ENCODE assay signal across 8 cellular contexts in genomic region chr3:13016083-13016725, GRCh38. TPM values are rescaled to one million over a fixed set of nuclear protein-coding genes. Genes with fewer than 3 reads are reported as not detected.
A peak's percentile ranks its signal among the peaks of the same experiment; 100 is the strongest.
DNase-seq lines count a peak whose midpoint lies in the region; ATAC-seq, FAIRE-seq and TF ChIP-seq lines count a peak whose summit lies in the region.

No MANE protein-coding gene starts in this region.

- no peaks in the 10 kb centered on the region for H3K79me2 ChIP-seq in K562 (ENCODE audit: control insufficient read depth, insufficient read depth, low read length)

- H2AFZ ChIP-seq in K562 (ENCODE audit: low read depth, low read length) = peak overlapping the region; percentile 89

- FAIRE-seq in K562 (lab: Jason Lieb, UNC) = peak; percentile 61

- intact Hi-C loops in K562 (cut with micrococcal nuclease) = no loop called here

- H3K4me1 Mint-ChIP-seq in nephron progenitor cell = peaks cover 86% of the 10 kb centered on the region

- H3K4me1 ChIP-seq in Peyer's patch (peaks cover 0 to 54% (median 33%) of the 10 kb centered on the region in 4 donors), K562 (replicated peaks in 1 of 2; ENCODE audit: control insufficient read depth in 2 of 2, insufficient read depth in 2 of 2, low read length in 2 of 2) (peaks cover 42 to 77% of the 10 kb centered on the region in 2 experiments)

- BruUV-seq in K562 (replicated peaks; lab: Mats Ljungman, UMichigan) = no TSS peak

- in situ Hi-C loops in K562 (cut with MboI) = no loop called here

- peak overlapping the region in 1 of 2 experiments; percentile 79; a peak in 3 of 4 replicates for H3K9ac ChIP-seq in K562 (ENCODE audit: insufficient read depth in 1 of 2, low read depth in 2 of 2, low read length in 2 of 2)

- H3K27me3 Mint-ChIP-seq in nephron progenitor cell (ENCODE audit: low read depth, poor library complexity) = no peaks in the 10 kb centered on the region

- peak overlapping the region; percentile 76 to 95 (median 92) for H3K27ac ChIP-seq in Peyer's patch
- H3K27ac ChIP-seq in K562 (ENCODE audit: extremely low read depth, low read depth, low read length) = peak overlapping the region; percentile 16; the same call in 1 of the 3 replicates

- H3K27me3 ChIP-seq in Peyer's patch (no peaks in the 10 kb centered on the region), K562 (ENCODE audit: control insufficient read depth in 2 of 2, insufficient read depth in 2 of 2, low read length in 2 of 2) (peaks cover 1 to 3% of the 10 kb centered on the region in 2 experiments; a peak in 3 of 5 replicates)

- H3K9me3 ChIP-seq in Peyer's patch (no peaks in the 10 kb centered on the region), K562 (replicated peaks; ENCODE audit: control insufficient read depth, insufficient read depth, low read depth, low read length) (no peaks in the 10 kb centered on the region)

- CTCF ChIA-PET in K562 (lab: Yijun Ruan, JAX; ENCODE audit: low intra/inter-chr PET ratio) = no interaction called here

- no peaks in the 10 kb centered on the region for H3K9me1 ChIP-seq in K562 (ENCODE audit: control insufficient read depth, insufficient read depth, low read length)

- TF ChIP-seq RAD21 in K562 (CRISPR knock-in tag; conservative IDR thresholded peaks at IDR 0.05 in 1 of 2, IDR thresholded peaks at IDR 0.05 in 1 of 2) = no peak

- peak overlapping the region; percentile 80 for H3K27ac Mint-ChIP-seq in nephron progenitor cell

- POLR2A ChIA-PET in K562 (lab: Yijun Ruan, JAX) = interaction anchor here (0.6 to 1.3 kb wide), 2 partner anchors 13 to 15 kb away, joined by 3 read pairs; no protein-coding TSS in a partner anchor

- H3K36me3 ChIP-seq in Peyer's patch (no peaks in the 10 kb centered on the region), K562 (ENCODE audit: control insufficient read depth, insufficient read depth, low read length) (no peaks in the 10 kb centered on the region)

- no peaks in the 10 kb centered on the region for H3K9me3 Mint-ChIP-seq in nephron progenitor cell

- H4K20me1 ChIP-seq in K562 (replicated peaks; ENCODE audit: control insufficient read depth, insufficient read depth, low read length) = no peaks in the 10 kb centered on the region

- H3K4me2 ChIP-seq in K562 (ENCODE audit: insufficient read depth, low read length) = peak overlapping the region; percentile 56; the same call in 1 of the 2 replicates

- TF ChIP-seq EP300 in K562 (IDR thresholded peaks at IDR 0.05; ENCODE audit: low read length) = no peak

- H3K4me3 Mint-ChIP-seq in nephron progenitor cell = peak overlapping the region; percentile 58

- 34% methylated on average over 18 of the region's 18 CpGs for WGBS in K562 (ENCODE audit: insufficient coverage, low coverage, missing lambda C conversion rate)

- peak in 1 of 2 donors; percentile 14 for TF ChIP-seq POLR2A in Peyer's patch (IDR thresholded peaks at IDR 0.05)
- TF ChIP-seq POLR2A in K562 (conservative IDR thresholded peaks at IDR 0.05) = no peak

- peaks cover 4% of the 10 kb centered on the region for H3K36me3 Mint-ChIP-seq in nephron progenitor cell (ENCODE audit: low read depth)

- H3K4me3 ChIP-seq in Peyer's patch (peak overlapping the region; percentile 15 to 38 (median 34)), K562 (no peak overlapping the region)

- DNase-seq in activated T-cell treated with anti-CD3 and anti-CD28 coated beads for 1 hour (ENCODE audit: low read depth) (peak; percentile 45), activated T-cell treated with anti-CD3 and anti-CD28 coated beads for 4 hours (no peak), Peyer's patch (peak; percentile 56 to 90 (median 86)), K562 (ENCODE audit: extremely low read depth in 1 of 4, low spot score in 3 of 4) (peak in 1 of 4 experiments; percentile 42), nephron progenitor cell (no peak), hepatic stellate cell (ENCODE audit: low spot score) (no peak), putamen (ENCODE audit: low spot score) (no peak)

- ATAC-seq in HG03095 (IDR thresholded peaks at IDR 0.05; ENCODE audit: unreplicated experiment) = peak; percentile 28
- peak; percentile 19; the same call in 2 of the 3 replicates for ATAC-seq in K562

- TF ChIP-seq CTCF in Peyer's patch (IDR thresholded peaks at IDR 0.05) (no peak), K562 (IDR thresholded peaks at IDR 0.05 in 2 of 3, conservative IDR thresholded peaks at IDR 0.05 in 1 of 3; ENCODE audit: insufficient read depth in 2 of 3, low read depth in 1 of 3, low read length in 3 of 3) (no peak), nephron progenitor cell (IDR thresholded peaks at IDR 0.05) (no peak)

TF ChIP-seq in K562, 482 proteins besides CTCF, POLR2A, EP300 and RAD21 (continues in another document):
- no peak for TF ChIP-seq TRIM28 (IDR thresholded peaks at IDR 0.05)
- TF ChIP-seq, protein P1, sequence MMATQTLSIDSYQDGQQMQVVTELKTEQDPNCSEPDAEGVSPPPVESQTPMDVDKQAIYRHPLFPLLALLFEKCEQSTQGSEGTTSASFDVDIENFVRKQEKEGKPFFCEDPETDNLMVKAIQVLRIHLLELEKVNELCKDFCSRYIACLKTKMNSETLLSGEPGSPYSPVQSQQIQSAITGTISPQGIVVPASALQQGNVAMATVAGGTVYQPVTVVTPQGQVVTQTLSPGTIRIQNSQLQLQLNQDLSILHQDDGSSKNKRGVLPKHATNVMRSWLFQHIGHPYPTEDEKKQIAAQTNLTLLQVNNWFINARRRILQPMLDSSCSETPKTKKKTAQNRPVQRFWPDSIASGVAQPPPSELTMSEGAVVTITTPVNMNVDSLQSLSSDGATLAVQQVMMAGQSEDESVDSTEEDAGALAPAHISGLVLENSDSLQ (IDR thresholded peaks at IDR 0.05) = peak; percentile 77
- peak; percentile 72 for TF ChIP-seq ZFP36 (IDR thresholded peaks at IDR 0.05; ENCODE audit: low read depth, low read length, partially characterized antibody)
- TF ChIP-seq KLF16 (IDR thresholded peaks at IDR 0.05) = no peak
- no peak for TF ChIP-seq SAFB (IDR thresholded peaks at IDR 0.05; ENCODE audit: borderline replicate concordance, low read depth, low read length)
- TF ChIP-seq, protein P2, sequence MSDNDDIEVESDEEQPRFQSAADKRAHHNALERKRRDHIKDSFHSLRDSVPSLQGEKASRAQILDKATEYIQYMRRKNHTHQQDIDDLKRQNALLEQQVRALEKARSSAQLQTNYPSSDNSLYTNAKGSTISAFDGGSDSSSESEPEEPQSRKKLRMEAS (CRISPR knock-in tag; IDR thresholded peaks at IDR 0.05) = no peak; the same call in 1 of the 2 replicates
- TF ChIP-seq THRA (IDR thresholded peaks at IDR 0.05) = no peak
- no peak for TF ChIP-seq GTF2A2 (tag; IDR thresholded peaks at IDR 0.05)
- TF ChIP-seq, protein P3, sequence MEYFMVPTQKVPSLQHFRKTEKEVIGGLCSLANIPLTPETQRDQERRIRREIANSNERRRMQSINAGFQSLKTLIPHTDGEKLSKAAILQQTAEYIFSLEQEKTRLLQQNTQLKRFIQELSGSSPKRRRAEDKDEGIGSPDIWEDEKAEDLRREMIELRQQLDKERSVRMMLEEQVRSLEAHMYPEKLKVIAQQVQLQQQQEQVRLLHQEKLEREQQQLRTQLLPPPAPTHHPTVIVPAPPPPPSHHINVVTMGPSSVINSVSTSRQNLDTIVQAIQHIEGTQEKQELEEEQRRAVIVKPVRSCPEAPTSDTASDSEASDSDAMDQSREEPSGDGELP (CRISPR knock-in tag; IDR thresholded peaks at IDR 0.05; ENCODE audit: borderline replicate concordance) = peak; percentile 33; the same call in 1 of the 2 replicates
- TF ChIP-seq ZNF134 (CRISPR knock-in tag; conservative IDR thresholded peaks at IDR 0.05) = no peak
- TF ChIP-seq GABPB1 (CRISPR knock-in tag; IDR thresholded peaks at IDR 0.05) = 0 out of 2 replicates have a peak, but pooled peaks have one; percentile 5
- TF ChIP-seq ZNF707 (CRISPR knock-in tag; conservative IDR thresholded peaks at IDR 0.05) = no peak

RNA-seq across cellular contexts. Expression of gene IQSEC1, which starts 57.0 kb away (rescaled TPM):
- 10 to 100 TPM; 13.7 to 59.4 (median 35.5) TPM for total RNA-seq in Peyer's patch
- 36.0 and 90.4 TPM in 2 replicates for total RNA-seq in K562 (2011; cell fraction: chromatin; rRNA removed; ENCODE audit: low replicate concordance)
- total RNA-seq in K562 (2011; cell fraction: nucleolus; rRNA removed) = 51.7 and 55.4 TPM in 2 replicates
- 35.6 and 39.8 TPM in 2 replicates for total RNA-seq in K562 (2011; cell fraction: nucleoplasm; rRNA removed)
- 13.3 and 18.0 TPM in 2 replicates for total RNA-seq in K562 (2014; rRNA removed)
- total RNA-seq in K562 (2014; rRNA removed; fragmentation: Illumina TruSeq; extraction: Trizol) = 3.8 and 4.8 TPM in 2 replicates
- 5.2 and 6.4 TPM in 2 replicates for total RNA-seq in K562 (2015; rRNA removed; fragmentation: Illumina TruSeq; extraction: Trizol)
- total RNA-seq in K562 (2021) = 37.1 and 39.0 TPM in 2 replicates
- polyA plus RNA-seq in K562 (2011; rRNA removed) = 6.8 and 8.4 TPM in 2 replicates
- polyA plus RNA-seq in K562 (2011; cell fraction: cytosol; rRNA removed) = 5.8 and 6.7 TPM in 2 replicates
- polyA plus RNA-seq in K562 (2011; cell fraction: nucleus; rRNA removed) = 29.7 and 45.3 TPM in 2 replicates
- polyA plus RNA-seq in K562 (2012) = 15.4 and 16.4 TPM in 2 replicates
- 16.9 and 19.0 TPM in 2 replicates for polyA plus RNA-seq in K562 (2014; fragmentation: Illumina TruSeq; extraction: Trizol)
- polyA plus RNA-seq in K562 (2014; fragmentation: Nextera tagmentation; extraction: Ambion mirVana) = under 1 TPM; 0.56 to 0.79 TPM
- polyA plus RNA-seq in K562 (2014; rRNA removed) = 14.2 and 15.1 TPM in 2 replicates
- 8.4 and 9.3 TPM in 2 replicates for polyA minus RNA-seq in K562 (2011; rRNA and poly(A)+ RNA removed)
- 17.1 and 22.1 TPM in 2 replicates for polyA minus RNA-seq in K562 (2011; cell fraction: cytosol; rRNA and poly(A)+ RNA removed)
- 46.3 and 58.3 TPM in 2 replicates for polyA minus RNA-seq in K562 (2011; cell fraction: nucleus; rRNA and poly(A)+ RNA removed)

Comparison
In these comparisons a context has a peak if more than half of its experiments do, and no peak if none do; other contexts are left out.
1. DNase-seq: peak in activated T-cell treated with anti-CD3 and anti-CD28 coated beads for 1 hour (single experiment) and Peyer's patch (3 of 3); none in activated T-cell treated with anti-CD3 and anti-CD28 coated beads for 4 hours (single experiment), nephron progenitor cell (single experiment), hepatic stellate cell (single experiment) and putamen (single experiment).